9 cellular contexts compared by ENCODE assay signal in the genomic region with DNA sequence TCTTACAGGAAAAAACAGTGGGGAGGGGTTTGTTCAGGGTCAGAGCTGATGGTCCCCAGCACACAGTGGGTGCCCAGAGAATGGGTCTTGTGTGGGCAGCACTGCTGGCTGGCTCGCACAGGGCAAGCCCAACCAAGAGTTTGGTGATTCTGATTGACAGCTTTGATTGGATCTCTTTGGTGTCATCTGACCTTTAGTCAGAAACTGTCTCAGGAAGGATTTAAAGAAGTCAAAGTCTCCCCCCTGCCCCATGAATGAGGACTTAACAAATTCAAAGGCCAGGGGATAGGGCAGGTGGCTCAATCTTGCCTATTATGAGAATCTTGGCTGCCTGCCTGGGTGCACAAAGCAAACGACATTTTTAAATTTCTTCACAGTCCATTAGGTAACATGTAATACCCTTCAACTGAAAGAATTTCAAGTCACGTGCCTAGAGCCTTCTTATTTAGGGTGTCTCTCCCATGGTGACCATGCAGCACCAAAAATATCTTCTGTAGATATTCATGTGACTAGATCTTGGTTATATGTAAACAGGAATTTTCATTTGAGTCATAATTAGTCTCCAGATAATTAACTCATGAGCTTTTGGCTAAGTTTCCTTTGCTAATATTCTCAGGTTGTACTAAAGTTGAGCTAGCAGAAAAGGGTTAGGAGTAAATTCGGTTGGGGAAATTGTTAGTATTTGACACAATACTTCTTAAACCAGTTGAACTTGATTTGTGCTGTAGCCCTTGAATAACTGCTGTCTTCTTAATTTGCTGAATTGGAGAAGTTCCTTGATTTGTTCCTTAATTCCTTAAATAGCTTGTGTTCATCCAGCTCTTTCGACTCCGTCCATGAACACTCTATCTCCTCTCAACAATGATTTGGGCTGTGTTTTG. TPM values are rescaled to one million over a fixed set of nuclear protein-coding genes. Genes with fewer than 3 reads are reported as not detected.
A peak's percentile ranks its signal among the peaks of the same experiment; 100 is the strongest.
DNase-seq lines count a peak whose midpoint lies in the region; ATAC-seq, FAIRE-seq and TF ChIP-seq lines count a peak whose summit lies in the region.
"Had no signal": no experiment of that assay in that cellular context is flagged by ENCODE, and none has a peak within 500 bp of the region (broad histone marks: within the 10 kb centered on the region; RNA-seq: fewer than 3 reads in every experiment).

No MANE protein-coding gene starts in this region.

- H3K27me3 ChIP-seq in mammary epithelial cell (ENCODE audit: insufficient read depth, low read length), result no peaks in the 10 kb centered on the region
- no peaks in the 10 kb centered on the region for H3K27me3 ChIP-seq in keratinocyte (ENCODE audit: control insufficient read depth, extremely low read depth, insufficient read depth, low read length)
- no peaks in the 10 kb centered on the region for H3K27me3 ChIP-seq in vagina

- POLR2A ChIA-PET in MCF 10A (lab: Yijun Ruan, JAX), result interaction anchor here (1.2 to 3.7 kb wide), 3 partner anchors 18 to 55 kb away, joined by 6 to 35 read pairs (median 15); a partner anchor contains a TSS

- in situ Hi-C loops in mammary epithelial cell (cut with MboI; ENCODE audit: low sequenced_read_pairs in 2 of 2), result loop anchor here in 1 of 2 donors (10.0 kb wide), 1 partner anchor 57 kb away; a partner anchor contains a TSS

- no peak overlapping the region for H3K9ac ChIP-seq in mammary epithelial cell (ENCODE audit: insufficient read depth, low read length)
- no peak overlapping the region for H3K9ac ChIP-seq in keratinocyte (ENCODE audit: control insufficient read depth, extremely low read depth, insufficient read depth, low read length)

- peaks cover 18% of the 10 kb centered on the region for H3K4me1 Mint-ChIP-seq in MCF 10A (ENCODE audit: insufficient read depth, unreplicated experiment)

- no peak overlapping the region for H3K4me2 ChIP-seq in mammary epithelial cell (ENCODE audit: insufficient read depth, low read depth, low read length)
- no peak overlapping the region for H3K4me2 ChIP-seq in keratinocyte (ENCODE audit: control insufficient read depth, extremely low read depth, insufficient read depth, low read depth, low read length)

- H4K20me1 ChIP-seq in mammary epithelial cell (ENCODE audit: insufficient read depth, low read length) (no peaks in the 10 kb centered on the region), keratinocyte (ENCODE audit: control insufficient read depth, extremely low read depth, insufficient read depth, low read length) (no peaks in the 10 kb centered on the region)

- H3K4me3 ChIP-seq in mammary epithelial cell (replicated peaks in 1 of 3; ENCODE audit: insufficient read depth in 1 of 3, low read depth in 2 of 3, low read length in 3 of 3) (no peak overlapping the region), keratinocyte (ENCODE audit: control insufficient read depth in 2 of 3, extremely low read depth in 1 of 3, insufficient read depth in 2 of 3, low read depth in 1 of 3, low read length in 3 of 3) (no peak overlapping the region), vagina (no peak overlapping the region)

- H3K27me3 Mint-ChIP-seq in MCF 10A (ENCODE audit: insufficient read depth, unreplicated experiment), result no peaks in the 10 kb centered on the region
- H3K27me3 Mint-ChIP-seq: IgD-negative memory B cell had no signal

- CTCF ChIA-PET in MCF 10A (lab: Yijun Ruan, JAX), result interaction anchor here (0.6 to 2.2 kb wide), 4 partner anchors 23 to 54 kb away, joined by 3 to 8 read pairs (median 3); a partner anchor contains a TSS
- CTCF ChIA-PET in mammary epithelial cell (lab: Charles Lee; ENCODE audit: low non-redundant PET), result no interaction called here

- H3K9me3 ChIP-seq in mammary epithelial cell (replicated peaks; ENCODE audit: insufficient read depth, low read length) (no peaks in the 10 kb centered on the region), keratinocyte (ENCODE audit: control insufficient read depth, low read depth, low read length) (no peaks in the 10 kb centered on the region), vagina (no peaks in the 10 kb centered on the region)

- no peaks in the 10 kb centered on the region for H3K9me3 Mint-ChIP-seq in MCF 10A (ENCODE audit: unreplicated experiment)
- H3K9me3 Mint-ChIP-seq: IgD-negative memory B cell had no signal

- DNase-seq in MCF 10A (ENCODE audit: unreplicated experiment), result peak; percentile 75
- DNase-seq in mammary epithelial cell, result no peak
- DNase-seq in SIG-M5 treated with dmso at 0.1 percent for 504 hours (lab: John Stamatoyannopoulos, UW; ENCODE audit: unreplicated experiment), result peak; percentile 86
- DNase-seq in keratinocyte (ENCODE audit: low read depth, low spot score), result no peak
- no peak for DNase-seq in vagina (ENCODE audit: extremely low spot score in 2 of 2)

- H2AFZ ChIP-seq in mammary epithelial cell (ENCODE audit: low read depth, low read length) (no peak overlapping the region), keratinocyte (ENCODE audit: control insufficient read depth, low read length) (no peak overlapping the region)

- dilution Hi-C loops in mammary epithelial cell (cut with HindIII; ENCODE audit: low sequenced_read_pairs) (no loop called here), keratinocyte (cut with MboI; ENCODE audit: extremely low pct_ligation_motif_present, low sequenced_read_pairs) (no loop called here)

- H3K9me1 ChIP-seq in keratinocyte (ENCODE audit: control insufficient read depth, extremely low read depth, insufficient read depth, low read length), result no peaks in the 10 kb centered on the region

- WGBS in mammary epithelial cell (ENCODE audit: low coverage, missing lambda C conversion rate), result 71% methylated on average over 6 of the region's 6 CpGs

- ATAC-seq in GM21526 (IDR thresholded peaks at IDR 0.05; ENCODE audit: low FRiP score, unreplicated experiment) (no peak), GM19035 (IDR thresholded peaks at IDR 0.05; ENCODE audit: unreplicated experiment) (no peak), GM19467 (IDR thresholded peaks at IDR 0.05; ENCODE audit: unreplicated experiment) (no peak)

- no peak overlapping the region for H3K27ac Mint-ChIP-seq in MCF 10A (ENCODE audit: low read depth, unreplicated experiment)

- TF ChIP-seq POLR2A in vagina (IDR thresholded peaks at IDR 0.05), result no peak

- H3K4me1 ChIP-seq in mammary epithelial cell (ENCODE audit: insufficient read depth, low read length) (peaks cover 41% of the 10 kb centered on the region), keratinocyte (ENCODE audit: control insufficient read depth, extremely low read depth, insufficient read depth, low read length) (peaks cover 49% of the 10 kb centered on the region), vagina (no peaks in the 10 kb centered on the region)

- TF ChIP-seq CTCF in MCF 10A (IDR thresholded peaks at IDR 0.05; ENCODE audit: unreplicated experiment) (no peak), mammary epithelial cell (conservative IDR thresholded peaks at IDR 0.05 in 1 of 2, IDR thresholded peaks at IDR 0.05 in 1 of 2; ENCODE audit: extremely low read depth in 1 of 2, insufficient read depth in 1 of 2, low read depth in 1 of 2, low read length in 2 of 2) (no peak), keratinocyte (optimal IDR thresholded peaks at IDR 0.05 in 1 of 3, IDR thresholded peaks at IDR 0.05 in 1 of 3, conservative IDR thresholded peaks at IDR 0.05 in 1 of 3; ENCODE audit: extremely low read depth in 1 of 3, insufficient read depth in 2 of 3, low read length in 3 of 3) (no peak), vagina (IDR thresholded peaks at IDR 0.05) (no peak)

- no peak overlapping the region for H3K27ac ChIP-seq in mammary epithelial cell (ENCODE audit: insufficient read depth, low read depth, low read length)
- peak overlapping the region; percentile 0 for H3K27ac ChIP-seq in keratinocyte (ENCODE audit: control insufficient read depth, insufficient read depth, low read length)
- H3K27ac ChIP-seq in vagina, result peak overlapping the region; percentile 54

- H3K79me2 ChIP-seq in mammary epithelial cell (ENCODE audit: insufficient read depth, low read length), result no peaks in the 10 kb centered on the region
- no peaks in the 10 kb centered on the region for H3K79me2 ChIP-seq in keratinocyte (ENCODE audit: control insufficient read depth, insufficient read depth, low read length)

- H3K36me3 ChIP-seq in mammary epithelial cell (ENCODE audit: insufficient read depth, low read length), result no peaks in the 10 kb centered on the region
- H3K36me3 ChIP-seq in keratinocyte (ENCODE audit: control insufficient read depth in 2 of 2, extremely low read depth in 1 of 2, insufficient read depth in 2 of 2, low read length in 2 of 2), result no peaks in the 10 kb centered on the region
- no peaks in the 10 kb centered on the region for H3K36me3 ChIP-seq in vagina

- H3K36me3 Mint-ChIP-seq in MCF 10A (ENCODE audit: insufficient read depth, unreplicated experiment), result no peaks in the 10 kb centered on the region

- intact Hi-C loops in MCF 10A (cut with micrococcal nuclease), result loop anchor here (2.0 kb wide), 2 partner anchors 33 to 55 kb away; a partner anchor contains a TSS
- intact Hi-C loops in mammary epithelial cell (cut with micrococcal nuclease), result loop anchor here (2.0 to 5.0 kb wide), 2 partner anchors 17 to 95 kb away; no protein-coding TSS in a partner anchor
- intact Hi-C loops in vagina (cut with DNase I), result no loop called here

- no TSS peak for BruUV-seq in MCF 10A (replicated peaks; lab: Mats Ljungman, UMichigan)
- no TSS peak for BruUV-seq in mammary epithelial cell (replicated peaks; lab: Mats Ljungman, UMichigan)

- no peak for FAIRE-seq in keratinocyte (lab: Jason Lieb, UNC)

- no peak overlapping the region for H3K4me3 Mint-ChIP-seq in MCF 10A (ENCODE audit: unreplicated experiment)
- H3K4me3 Mint-ChIP-seq: IgD-negative memory B cell had no signal

RNA-seq across cellular contexts. Expression of a gene that starts 54.5 kb away (rescaled TPM):
- total RNA-seq in MCF 10A (2022), result 122 and 139 TPM in 2 replicates
- total RNA-seq in mammary epithelial cell, result 100 to 1,000 TPM; 120 to 162 TPM
- 60.7 TPM for polyA plus RNA-seq in mammary epithelial cell
- polyA minus RNA-seq in mammary epithelial cell, result 159 TPM
- 78.5 to 94.8 TPM (median 85.5 TPM) in 3 replicates for polyA plus RNA-seq in keratinocyte
- polyA plus RNA-seq in keratinocyte (2011; ENCODE audit: low read depth), result 289 TPM
- 40.9 and 59.0 TPM in 2 replicates for polyA plus RNA-seq in keratinocyte (2011; cell fraction: cytosol; rRNA removed)
- polyA plus RNA-seq in keratinocyte (2011; cell fraction: nucleus; rRNA removed), result 164 and 198 TPM in 2 replicates
- 53.0 and 120 TPM in 2 replicates for polyA plus RNA-seq in keratinocyte (2012; ENCODE audit: low replicate concordance)
- polyA minus RNA-seq in keratinocyte, result 171 to 310 TPM (median 237 TPM) in 3 replicates
- polyA minus RNA-seq in keratinocyte (2011; cell fraction: cytosol; rRNA and poly(A)+ RNA removed), result 94.6 TPM
- 194 and 305 TPM in 2 replicates for polyA minus RNA-seq in keratinocyte (2011; cell fraction: nucleus; rRNA and poly(A)+ RNA removed)
- 325 TPM for total RNA-seq in vagina

Comparison
In these comparisons a context has a peak if more than half of its experiments do, and no peak if none do; other contexts are left out.
1. DNase-seq: peak in MCF 10A (single experiment) and SIG-M5 treated with dmso at 0.1 percent for 504 hours (single experiment); none in mammary epithelial cell (single experiment), keratinocyte (single experiment) and vagina (0 of 2).